Comparison of ENCODE assay signal across 19 cellular contexts in the genomic region with DNA sequence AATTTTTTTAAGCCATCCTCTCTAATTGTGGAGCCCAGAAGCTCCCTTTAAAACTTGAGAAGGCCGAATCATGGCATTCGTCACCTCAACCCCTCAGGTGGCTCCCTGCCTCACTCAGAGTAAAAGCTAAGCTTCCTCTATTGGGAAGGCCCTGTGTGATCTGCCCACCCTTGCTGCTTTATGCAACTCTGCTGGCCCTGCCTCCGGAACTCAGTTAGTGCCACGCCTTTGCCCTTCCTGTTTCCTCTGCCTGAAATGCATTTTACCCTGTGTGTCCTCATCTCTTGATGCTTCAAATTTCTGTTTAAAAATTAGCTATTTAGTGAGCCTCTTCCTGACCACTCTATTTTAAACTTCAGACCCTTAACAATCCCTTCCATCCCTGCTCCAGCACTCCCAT. TPM values are rescaled to one million over a fixed set of nuclear protein-coding genes. Genes with fewer than 3 reads are reported as not detected.
DNase-seq lines count a peak whose midpoint lies in the region; ATAC-seq and TF ChIP-seq lines count a peak whose summit lies in the region.
"Had no signal": no experiment of that assay in that cellular context is flagged by ENCODE, and none has a peak within 500 bp of the region (broad histone marks: within the 10 kb centered on the region; RNA-seq: fewer than 3 reads in every experiment).

No MANE protein-coding gene starts in this region.

- H3K9me3 ChIP-seq in CD4-positive, CD25-positive, alpha-beta regulatory T cell (ENCODE audit: control insufficient read depth in 2 of 2, low read length in 2 of 2) = no peaks in the 10 kb centered on the region
- H3K9me3 ChIP-seq in GM23248 (ENCODE audit: low read depth) (no peaks in the 10 kb centered on the region), T-helper 17 cell (ENCODE audit: control insufficient read depth, low read length, poor library complexity, severe bottlenecking) (no peaks in the 10 kb centered on the region), body of pancreas (no peaks in the 10 kb centered on the region)
- H3K9me3 ChIP-seq: esophagus squamous epithelium, transverse colon had no signal

- TF ChIP-seq POLR2A in body of pancreas (IDR thresholded peaks at IDR 0.05) (no peak), lower leg skin (IDR thresholded peaks at IDR 0.05) (no peak)

- H3K4me3 Mint-ChIP-seq in CD4-positive, CD25-positive, alpha-beta regulatory T cell = peak overlapping the region in 2 of 4 donors; percentile 12 to 87
- no peak overlapping the region for H3K4me3 Mint-ChIP-seq in T-helper 17 cell
- H3K4me3 Mint-ChIP-seq: activated B cell treated with CpG ODN at 0.5 μM for 24 hours, naive B cell had no signal

- no peaks in the 10 kb centered on the region for H3K36me3 Mint-ChIP-seq in CD4-positive, CD25-positive, alpha-beta regulatory T cell
- no peaks in the 10 kb centered on the region for H3K36me3 Mint-ChIP-seq in T-helper 17 cell (ENCODE audit: low read depth)
- H3K36me3 Mint-ChIP-seq: naive B cell had no signal

- peak overlapping the region in 2 of 3 donors; percentile 0 to 59 for H3K27ac Mint-ChIP-seq in CD4-positive, CD25-positive, alpha-beta regulatory T cell
- H3K27ac Mint-ChIP-seq in T-helper 17 cell = peak overlapping the region; percentile 82
- H3K27ac Mint-ChIP-seq: activated B cell treated with CpG ODN at 0.5 μM for 24 hours had no signal

- H3K27me3 ChIP-seq in CD4-positive, CD25-positive, alpha-beta regulatory T cell (ENCODE audit: control insufficient read depth, insufficient read depth, low read length) = no peaks in the 10 kb centered on the region
- H3K27me3 ChIP-seq in GM23248 (replicated peaks; ENCODE audit: insufficient read depth) (no peaks in the 10 kb centered on the region), body of pancreas (no peaks in the 10 kb centered on the region)
- H3K27me3 ChIP-seq: esophagus squamous epithelium, heart right ventricle, transverse colon had no signal

- H3K4me3 ChIP-seq in CD4-positive, CD25-positive, alpha-beta regulatory T cell (ENCODE audit: low read depth, low read length) = no peak overlapping the region
- no peak overlapping the region for H3K4me3 ChIP-seq in GM23248
- no peak overlapping the region for H3K4me3 ChIP-seq in body of pancreas
- H3K4me3 ChIP-seq in lower leg skin (ENCODE audit: low read depth, poor library complexity, severe bottlenecking) = no peak overlapping the region
- H3K4me3 ChIP-seq: esophagus squamous epithelium, heart right ventricle, K562, transverse colon had no signal

- peak; percentile 39 to 64 for ATAC-seq in CD4-positive, CD25-positive, alpha-beta regulatory T cell (ENCODE audit: low read depth in 2 of 2)
- peak; percentile 60 for ATAC-seq in T-helper 17 cell
- peak; percentile 15 for ATAC-seq in body of pancreas
- ATAC-seq: K562 had no signal

- no peak overlapping the region for H3K9ac ChIP-seq in GM23248

- DNase-seq in CD4-positive, CD25-positive, alpha-beta regulatory T cell = peak in 1 of 3 donors; percentile 61
- DNase-seq in GM23248 (no peak), T-helper 17 cell (no peak), body of pancreas (no peak), glomerular visceral epithelial cell (ENCODE audit: extremely low spot score) (no peak), ecto neural progenitor cell (ENCODE audit: low spot score) (no peak), lower leg skin (ENCODE audit: low spot score in 2 of 2) (no peak), NCI-H526 treated with DMSO at 0.1 percent for 48 hours (lab: John Stamatoyannopoulos, UW) (no peak)
- DNase-seq: activated B cell treated with CpG ODN at 0.5 μM for 24 hours; activated CD8-positive, alpha-beta memory T cell treated with anti-CD3 and anti-CD28 coated beads, Interleukin-2, amount 50 U/mL, for 48 hours; esophagus squamous epithelium; heart right ventricle; islet precursor cell; naive B cell; NCI-H1105; posterior cingulate gyrus; transverse colon had no signal

- H3K9me3 Mint-ChIP-seq in CD4-positive, CD25-positive, alpha-beta regulatory T cell = peaks cover 0 to 4% (median 0%) of the 10 kb centered on the region in 7 donors
- H3K9me3 Mint-ChIP-seq: activated B cell treated with CpG ODN at 0.5 μM for 24 hours had no signal

- WGBS in GM23248 (ENCODE audit: low coverage in 1 of 2, low lambda C conversion rate in 2 of 2, missing lambda C conversion rate in 2 of 2), 2 experiments = 52 to 59% methylated on average over 4 of the region's 4 CpGs
- 72 to 86% methylated on average over 4 of the region's 4 CpGs for WGBS in body of pancreas, 2 donors
- 69 to 82% methylated on average over 4 of the region's 4 CpGs for WGBS in lower leg skin, 2 donors

- H4K20me1 ChIP-seq in GM23248 (ENCODE audit: insufficient read depth) = no peaks in the 10 kb centered on the region

- H2AFZ ChIP-seq in GM23248 = peak overlapping the region; percentile 23; the same call in 1 of the 2 replicates

- H3F3A ChIP-seq in GM23248 (ENCODE audit: insufficient read depth) = no peaks in the 10 kb centered on the region

- TF ChIP-seq CTCF in body of pancreas (IDR thresholded peaks at IDR 0.05) (no peak), lower leg skin (IDR thresholded peaks at IDR 0.05) (no peak)

- H3K4me2 ChIP-seq in GM23248 (ENCODE audit: unreplicated experiment) = no peak overlapping the region

- H3K4me1 ChIP-seq in CD4-positive, CD25-positive, alpha-beta regulatory T cell (ENCODE audit: control insufficient read depth, insufficient read depth, low read length, poor library complexity, severe bottlenecking) = no peaks in the 10 kb centered on the region
- H3K4me1 ChIP-seq in GM23248 (ENCODE audit: insufficient read depth) (no peaks in the 10 kb centered on the region), body of pancreas (peaks cover 2% of the 10 kb centered on the region)
- H3K4me1 ChIP-seq: esophagus squamous epithelium, transverse colon had no signal

- H3K36me3 ChIP-seq in CD4-positive, CD25-positive, alpha-beta regulatory T cell (ENCODE audit: control insufficient read depth, insufficient read depth, low read length) = no peaks in the 10 kb centered on the region
- H3K36me3 ChIP-seq in GM23248 (ENCODE audit: low read depth) = no peaks in the 10 kb centered on the region
- H3K36me3 ChIP-seq in body of pancreas (replicated peaks in 1 of 2; ENCODE audit: insufficient read depth in 1 of 2, low read depth in 2 of 2) = no peaks in the 10 kb centered on the region
- H3K36me3 ChIP-seq: esophagus squamous epithelium, heart right ventricle, transverse colon had no signal

- in situ Hi-C loops in GM23248 (cut with MboI) = no loop called here

- no peaks in the 10 kb centered on the region for H3K79me2 ChIP-seq in GM23248 (ENCODE audit: insufficient read depth)

- H3K9me2 ChIP-seq in GM23248 (ENCODE audit: insufficient read depth) = no peaks in the 10 kb centered on the region

- intact Hi-C loops in body of pancreas (cut with DNase I) (no loop called here), lower leg skin (cut with DNase I; ENCODE audit: low total_unique reads) (no loop called here)

- no peak overlapping the region for H3K27ac ChIP-seq in CD4-positive, CD25-positive, alpha-beta regulatory T cell (ENCODE audit: insufficient read depth, low read length, poor library complexity, severe bottlenecking)
- H3K27ac ChIP-seq in GM23248 = no peak overlapping the region
- no peak overlapping the region for H3K27ac ChIP-seq in body of pancreas
- H3K27ac ChIP-seq: esophagus squamous epithelium, heart right ventricle, RWPE1, transverse colon had no signal

- H3K27me3 Mint-ChIP-seq in CD4-positive, CD25-positive, alpha-beta regulatory T cell = peaks cover 6% of the 10 kb centered on the region
- H3K27me3 Mint-ChIP-seq in T-helper 17 cell = no peaks in the 10 kb centered on the region
- H3K27me3 Mint-ChIP-seq: activated B cell treated with CpG ODN at 0.5 μM for 24 hours had no signal

- peaks cover 0 to 10% (median 5%) of the 10 kb centered on the region in 4 donors for H3K4me1 Mint-ChIP-seq in CD4-positive, CD25-positive, alpha-beta regulatory T cell
- peaks cover 3% of the 10 kb centered on the region for H3K4me1 Mint-ChIP-seq in T-helper 17 cell
- H3K4me1 Mint-ChIP-seq: activated B cell treated with CpG ODN at 0.5 μM for 24 hours had no signal

RNA-seq across cellular contexts. Expression of a gene that starts 5.7 kb away (rescaled TPM):
- total RNA-seq in CD4-positive, CD25-positive, alpha-beta regulatory T cell = 0.44 TPM
- polyA plus RNA-seq in CD4-positive, CD25-positive, alpha-beta regulatory T cell = 1 to 10 TPM in 1 of 4 donors, under 1 TPM in 1, not detected in 2; 0.87 to 1.2 TPM
- 0.13 TPM in 1 of 2 replicates, not detected in the other for total RNA-seq in GM23248 (2014; rRNA removed; shearing (Covaris generic))
- 0.42 TPM in 1 of 2 replicates, not detected in the other for polyA plus RNA-seq in GM23248 (2016; fragmentation: Nextera tagmentation; extraction: Ambion mirVana)
- total RNA-seq in T-helper 17 cell = 1 to 10 TPM; 1.6 to 2.0 TPM
- total RNA-seq in body of pancreas = 10 to 100 TPM in 1 of 2 donors, 1 to 10 TPM in 1; 7.8 to 10.9 TPM
- total RNA-seq in lower leg skin = 1 to 10 TPM in 2 of 4 donors, under 1 TPM in 1, not detected in 1; 0.38 to 3.9 (median 3.4) TPM
- total RNA-seq: activated B cell treated with CpG ODN at 0.5 μM for 24 hours, K562 had no signal

RNA-seq across cellular contexts. Expression of a gene that starts 5.9 kb away (rescaled TPM):
- 1.9 TPM for total RNA-seq in CD4-positive, CD25-positive, alpha-beta regulatory T cell
- polyA plus RNA-seq in CD4-positive, CD25-positive, alpha-beta regulatory T cell = 1 to 10 TPM in 3 of 4 donors, under 1 TPM in 1; 0.24 to 3.7 (median 2.9) TPM
- total RNA-seq in GM23248 (2014; rRNA removed; shearing (Covaris generic)) = 0.63 and 2.3 TPM in 2 replicates
- polyA plus RNA-seq in GM23248 (2016; fragmentation: Nextera tagmentation; extraction: Ambion mirVana) = 1.2 and 1.4 TPM in 2 replicates
- total RNA-seq in T-helper 17 cell = 1 to 10 TPM; 8.3 to 8.4 TPM
- 1 to 10 TPM; 6.7 to 8.2 TPM for total RNA-seq in body of pancreas
- total RNA-seq in lower leg skin = 10 to 100 TPM in 2 of 4 donors, 1 to 10 TPM in 2; 6.3 to 11.9 (median 9.5) TPM
